ENCODE assay signal across 26 cellular contexts in genomic region chr9:107933042-107933441, GRCh38.
A peak's percentile ranks its signal among the peaks of the same experiment; 100 is the strongest.
DNase-seq lines count a peak whose midpoint lies in the region; ATAC-seq, FAIRE-seq and TF ChIP-seq lines count a peak whose summit lies in the region.
"Had no signal": no experiment of that assay in that cellular context is flagged by ENCODE, and none has a peak within 500 bp of the region (broad histone marks: within the 10 kb centered on the region; RNA-seq: fewer than 3 reads in every experiment).

No MANE protein-coding gene starts in this region.

- H3K4me3 ChIP-seq in H1 (ENCODE audit: extremely low read depth in 1 of 4, insufficient read depth in 2 of 4, low read depth in 3 of 4, low read length in 4 of 4) = no peak overlapping the region
- H3K4me3 ChIP-seq: adrenal gland, thyroid gland had no signal

- no peak overlapping the region for H2AK5ac ChIP-seq in H1 (ENCODE audit: low read depth, low read length)

- no peaks in the 10 kb centered on the region for H3K36me3 Mint-ChIP-seq in glutamatergic neuron (ENCODE audit: unreplicated experiment)
- H3K36me3 Mint-ChIP-seq: naive B cell had no signal

- no peak overlapping the region for H2BK120ac ChIP-seq in H1 (replicated peaks; ENCODE audit: low read depth, low read length)

- TF ChIP-seq CTCF in H1 (IDR thresholded peaks at IDR 0.05; ENCODE audit: control extremely low read depth in 1 of 3, insufficient read depth in 1 of 3, low read depth in 1 of 3, low read length in 3 of 3) (no peak), omental fat pad (IDR thresholded peaks at IDR 0.05) (no peak), glutamatergic neuron (IDR thresholded peaks at IDR 0.05; ENCODE audit: partially characterized antibody, unreplicated experiment) (no peak)

- WGBS in H1 (ENCODE audit: extremely low coverage in 1 of 2, insufficient coverage in 1 of 2, insufficient read length in 1 of 2, insufficient replicate concordance in 2 of 2, low coverage in 1 of 2, low lambda C conversion rate in 2 of 2, missing lambda C conversion rate in 1 of 2), 2 experiments = 81% methylated on average over 4 of the region's 4 CpGs; no CpG with 5 or more reads in 1 of the 2 experiments

- no peak for TF ChIP-seq EP300 in H1 (IDR thresholded peaks at IDR 0.05; ENCODE audit: borderline replicate concordance in 1 of 2, low read depth in 2 of 2, low read length in 2 of 2)

- H3K4ac ChIP-seq in H1 (replicated peaks; ENCODE audit: insufficient read length, low read depth, low read length) = no peak overlapping the region

- H2BK5ac ChIP-seq in H1 (ENCODE audit: low read depth, low read length) = no peak overlapping the region

- no peak overlapping the region for H3K23ac ChIP-seq in H1 (ENCODE audit: insufficient read length)

- H3K9ac ChIP-seq in H1 (replicated peaks in 1 of 4; ENCODE audit: extremely low read depth in 1 of 4, low read depth in 3 of 4, low read length in 3 of 4) = no peak overlapping the region
- H3K9ac ChIP-seq: parathyroid adenoma had no signal

- no peaks in the 10 kb centered on the region for H3K79me1 ChIP-seq in H1 (ENCODE audit: low read depth, low read length)

- ATAC-seq in omental fat pad (ENCODE audit: low FRiP score) = peak; percentile 83
- ATAC-seq: activated CD4-positive, alpha-beta T cell treated with anti-CD3 and anti-CD28 coated beads for 36 hours; esophagus mucosa; sciatic nerve; stimulated activated naive B cell treated with anti-CD40 and anti-IgM and Interleukin-4, amounts not matched to agents 10 μg/mL and 1 μg/mL and 100 μg/mL, for 72 hours had no signal

- no peak overlapping the region for H4K8ac ChIP-seq in H1 (ENCODE audit: extremely low read depth, insufficient read depth, low read length)

- H3K79me2 ChIP-seq in H1 (ENCODE audit: control insufficient read depth in 1 of 2, insufficient read depth in 2 of 2, low read length in 2 of 2) = no peaks in the 10 kb centered on the region
- H3K79me2 ChIP-seq: parathyroid adenoma had no signal

- H3K56ac ChIP-seq in H1 (replicated peaks; ENCODE audit: insufficient read length, low read depth, low read length) = no peak overlapping the region

- H2AFZ ChIP-seq in H1 (ENCODE audit: low read length) = no peak overlapping the region
- H2AFZ ChIP-seq: parathyroid adenoma had no signal

- H2BK12ac ChIP-seq in H1 (ENCODE audit: low read depth, low read length) = no peak overlapping the region

- H3K27me3 Mint-ChIP-seq in glutamatergic neuron (ENCODE audit: unreplicated experiment) = no peaks in the 10 kb centered on the region
- H3K27me3 Mint-ChIP-seq: activated CD4-positive, alpha-beta T cell treated with anti-CD3 and anti-CD28 coated beads for 36 hours; central memory CD8-positive, alpha-beta T cell had no signal

- H3K27ac ChIP-seq in H1 (ENCODE audit: low read depth, low read length) = no peak overlapping the region
- H3K27ac ChIP-seq: adrenal gland, parathyroid adenoma, thyroid gland had no signal

- no peak overlapping the region for H3K4me3 Mint-ChIP-seq in glutamatergic neuron (ENCODE audit: unreplicated experiment)
- H3K4me3 Mint-ChIP-seq: activated CD4-positive, alpha-beta T cell treated with anti-CD3 and anti-CD28 coated beads for 36 hours; central memory CD8-positive, alpha-beta T cell; naive B cell; stimulated activated naive B cell treated with anti-CD40 and anti-IgM and Interleukin-4, amounts not matched to agents 10 μg/mL and 1 μg/mL and 100 μg/mL, for 72 hours had no signal

- H3K9me3 Mint-ChIP-seq in glutamatergic neuron (ENCODE audit: unreplicated experiment) = peaks cover 2% of the 10 kb centered on the region

- no peaks in the 10 kb centered on the region for H3K27me3 ChIP-seq in H1 (replicated peaks in 1 of 4; ENCODE audit: control insufficient read depth in 3 of 4, extremely low read depth in 1 of 4, insufficient read depth in 3 of 4, low read length in 3 of 4)
- H3K27me3 ChIP-seq: thyroid gland had no signal

- H3K23me2 ChIP-seq in H1 (ENCODE audit: low read depth, low read length) = no peaks in the 10 kb centered on the region

- H3K36me3 ChIP-seq in H1 (ENCODE audit: control insufficient read depth in 2 of 4, insufficient read depth in 4 of 4, low read length in 3 of 4) = no peaks in the 10 kb centered on the region
- H3K36me3 ChIP-seq: adrenal gland, thyroid gland had no signal

- H2BK15ac ChIP-seq in H1 (ENCODE audit: low read length) = no peak overlapping the region

- CTCF ChIA-PET in H1 (lab: Charles Lee; ENCODE audit: partially characterized antibody) = no interaction called here

- POLR2A ChIA-PET in H1 (lab: Charles Lee; ENCODE audit: partially characterized antibody) = no interaction called here

- H3K4me2 ChIP-seq in H1 (ENCODE audit: insufficient read depth in 1 of 2, low read depth in 2 of 2, low read length in 2 of 2) = no peak overlapping the region

- H3K18ac ChIP-seq in H1 (ENCODE audit: extremely low read depth, low read length) = no peak overlapping the region

- peak; percentile 19 for DNase-seq in Daoy (ENCODE audit: low read depth)
- DNase-seq in NCI-H226 = peak; percentile 10
- no peak for DNase-seq in H1 (ENCODE audit: low read depth in 1 of 2, low spot score in 2 of 2)
- DNase-seq in omental fat pad (ENCODE audit: low spot score) = no peak
- DNase-seq in NCI-H526 treated with DMSO at 0.1 percent for 48 hours (lab: John Stamatoyannopoulos, UW) = no peak
- no peak for DNase-seq in glutamatergic neuron
- no peak for DNase-seq in OCI-M2 (lab: John Stamatoyannopoulos, UW; ENCODE audit: unreplicated experiment)
- DNase-seq in mesenteric fat pad (ENCODE audit: low spot score) = no peak
- DNase-seq: activated CD4-positive, alpha-beta T cell treated with anti-CD3 and anti-CD28 coated beads for 36 hours; activated effector memory CD4-positive, alpha-beta T cell treated with anti-CD3 and anti-CD28 coated beads, Interleukin-2, amount 50 U/mL, for 16 hours; adrenal gland; GF-D8; islet precursor cell; KBM-7; naive B cell; NCI-H1048; NCI-H2029; NCI-H446; stimulated activated naive B cell treated with anti-CD40 and anti-IgM and Interleukin-4, amounts not matched to agents 10 μg/mL and 1 μg/mL and 100 μg/mL, for 72 hours; thyroid gland had no signal

- no peak for FAIRE-seq in H1 (lab: Jason Lieb, UNC)
- FAIRE-seq: D721Med, GM12891 had no signal

- no peaks in the 10 kb centered on the region for H3K4me1 Mint-ChIP-seq in glutamatergic neuron (ENCODE audit: low read depth, unreplicated experiment)
- H3K4me1 Mint-ChIP-seq: activated CD4-positive, alpha-beta T cell treated with anti-CD3 and anti-CD28 coated beads for 36 hours; central memory CD8-positive, alpha-beta T cell had no signal

- TF ChIP-seq POLR2A in H1 (IDR thresholded peaks at IDR 0.05; ENCODE audit: control extremely low read depth in 1 of 2, low read depth in 2 of 2, low read length in 2 of 2) = no peak

- H3K27ac Mint-ChIP-seq in glutamatergic neuron (ENCODE audit: unreplicated experiment) = no peak overlapping the region
- H3K27ac Mint-ChIP-seq: activated CD4-positive, alpha-beta T cell treated with anti-CD3 and anti-CD28 coated beads for 36 hours; naive B cell; stimulated activated naive B cell treated with anti-CD40 and anti-IgM and Interleukin-4, amounts not matched to agents 10 μg/mL and 1 μg/mL and 100 μg/mL, for 72 hours had no signal

- H4K5ac ChIP-seq in H1 (ENCODE audit: insufficient read length, low read depth, low read length) = no peak overlapping the region

- no peaks in the 10 kb centered on the region for H3K9me3 ChIP-seq in H1 (ENCODE audit: insufficient read depth in 2 of 2, low read depth in 1 of 2, low read length in 1 of 2)
- H3K9me3 ChIP-seq: adrenal gland, thyroid gland had no signal

- TF ChIP-seq RAD21 in H1 (IDR thresholded peaks at IDR 0.05 in 1 of 2, conservative IDR thresholded peaks at IDR 0.05 in 1 of 2; ENCODE audit: low read depth in 2 of 2, low read length in 2 of 2) = no peak

- H3K4me1 ChIP-seq in H1 (replicated peaks in 1 of 4; ENCODE audit: control insufficient read depth in 3 of 4, insufficient read depth in 4 of 4, low read length in 3 of 4) = no peaks in the 10 kb centered on the region
- H3K4me1 ChIP-seq: adrenal gland, parathyroid adenoma, thyroid gland had no signal

- no peak overlapping the region for H3K14ac ChIP-seq in H1 (ENCODE audit: insufficient read length)

- no peak overlapping the region for H4K91ac ChIP-seq in H1 (replicated peaks; ENCODE audit: insufficient read length, low read length)

- H2BK20ac ChIP-seq in H1 (ENCODE audit: low read length) = no peak overlapping the region

- H4K20me1 ChIP-seq in H1 (replicated peaks in 1 of 2; ENCODE audit: control insufficient read depth in 1 of 2, insufficient read depth in 2 of 2, low read length in 2 of 2) = no peaks in the 10 kb centered on the region

TF ChIP-seq in H1, 55 proteins besides CTCF, POLR2A, EP300 and RAD21 (continues in another document):
- peak; percentile 55; the same call in 1 of the 2 replicates for TF ChIP-seq TEAD4 (IDR thresholded peaks at IDR 0.05; ENCODE audit: low read depth, low read length)

Comparison
In these comparisons a context has a peak if more than half of its experiments do, and no peak if none do; other contexts are left out.
1. DNase-seq: peak in Daoy (single experiment) and NCI-H226 (single experiment); none in H1 (0 of 2), omental fat pad (single experiment), NCI-H526 treated with DMSO at 0.1 percent for 48 hours (single experiment), glutamatergic neuron (single experiment), OCI-M2 (single experiment) and mesenteric fat pad (single experiment).